16 cellular contexts compared by ENCODE assay signal in genomic region chr20:29741594-29741893, GRCh38.
"Had no signal": no experiment of that assay in that cellular context is flagged by ENCODE, and none has a peak within 500 bp of the region (broad histone marks: within the 10 kb centered on the region; RNA-seq: fewer than 3 reads in every experiment).

No MANE protein-coding gene starts in this region.

- H3K4me3 Mint-ChIP-seq: stimulated activated naive B cell treated with anti-CD40 and anti-IgM and Interleukin-4, amounts not matched to agents 10 μg/mL and 1 μg/mL and 100 μg/mL, for 72 hours; stimulated activated naive CD8-positive, alpha-beta T cell treated with anti-CD3 and anti-CD28 coated beads, Interleukin-15, amount 100 ng/mL, for 72 hours had no signal

- ATAC-seq: naive thymus-derived CD8-positive, alpha-beta T cell; stimulated activated naive B cell treated with anti-CD40 and anti-IgM and Interleukin-4, amounts not matched to agents 10 μg/mL and 1 μg/mL and 100 μg/mL, for 72 hours had no signal

- H3K4me3 ChIP-seq: hepatocyte, mucosa of descending colon, thoracic aorta, transverse colon had no signal

- H3K27me3 Mint-ChIP-seq: stimulated activated naive CD8-positive, alpha-beta T cell treated with anti-CD3 and anti-CD28 coated beads, Interleukin-15, amount 100 ng/mL, for 72 hours had no signal

- DNase-seq: effector CD4-positive, alpha-beta T cell; foreskin melanocyte; head of caudate nucleus; kidney glomerular epithelial cell; stimulated activated CD4-positive, alpha-beta T cell treated with anti-CD3 and anti-CD28 coated beads, Interleukin-2, amount 100 ng/mL, for 24 hours; stimulated activated CD4-positive, alpha-beta T cell treated with anti-CD3 and anti-CD28 coated beads, Interleukin-4, amount 100 ng/mL, for 4 hours; stimulated activated naive B cell treated with anti-CD40 and anti-IgM and Interleukin-4, amounts not matched to agents 10 μg/mL and 1 μg/mL and 100 μg/mL, for 72 hours; stimulated activated naive CD8-positive, alpha-beta T cell treated with anti-CD3 and anti-CD28 coated beads, Interleukin-15, amount 100 ng/mL, for 72 hours; substantia nigra; transverse colon had no signal

- H3K36me3 ChIP-seq: neutrophil, thoracic aorta, transverse colon had no signal

- H3K27ac Mint-ChIP-seq: naive thymus-derived CD8-positive, alpha-beta T cell; stimulated activated naive B cell treated with anti-CD40 and anti-IgM and Interleukin-4, amounts not matched to agents 10 μg/mL and 1 μg/mL and 100 μg/mL, for 72 hours; stimulated activated naive CD8-positive, alpha-beta T cell treated with anti-CD3 and anti-CD28 coated beads, Interleukin-15, amount 100 ng/mL, for 72 hours had no signal

- FAIRE-seq: colon had no signal

- H3K9me3 ChIP-seq: thoracic aorta had no signal

- H3K27ac ChIP-seq: hepatocyte, neutrophil, thoracic aorta, transverse colon had no signal

- H3K4me1 ChIP-seq: transverse colon had no signal

- H3K27me3 ChIP-seq: hepatocyte had no signal

- H3K4me1 Mint-ChIP-seq: naive thymus-derived CD8-positive, alpha-beta T cell; stimulated activated naive B cell treated with anti-CD40 and anti-IgM and Interleukin-4, amounts not matched to agents 10 μg/mL and 1 μg/mL and 100 μg/mL, for 72 hours; stimulated activated naive CD8-positive, alpha-beta T cell treated with anti-CD3 and anti-CD28 coated beads, Interleukin-15, amount 100 ng/mL, for 72 hours had no signal
